9 cellular contexts compared by ENCODE assay signal in genomic region chr12:20220339-20220738, GRCh38.
DNase-seq lines count a peak whose midpoint lies in the region; ATAC-seq and TF ChIP-seq lines count a peak whose summit lies in the region.
"Had no signal": no experiment of that assay in that cellular context is flagged by ENCODE, and none has a peak within 500 bp of the region (broad histone marks: within the 10 kb centered on the region; RNA-seq: fewer than 3 reads in every experiment).

No MANE protein-coding gene starts in this region.

- no peaks in the 10 kb centered on the region for H3K27me3 ChIP-seq in right lobe of liver

- WGBS in right lobe of liver (ENCODE audit: insufficient coverage, low coverage, low lambda C conversion rate, missing lambda C conversion rate) = 46% methylated on average over 1 of the region's 1 CpG

- no peaks in the 10 kb centered on the region for H3K9me3 ChIP-seq in right lobe of liver

- ATAC-seq in right lobe of liver (peak; percentile 71 to 94 (median 77)), HG03139 (IDR thresholded peaks at IDR 0.05; ENCODE audit: unreplicated experiment) (no peak), HG02588 (IDR thresholded peaks at IDR 0.05; ENCODE audit: unreplicated experiment) (no peak)

- H3K27ac ChIP-seq in right lobe of liver (no peak overlapping the region), coronary artery (no peak overlapping the region)
- H3K27ac ChIP-seq: epithelial cell of prostate had no signal

- TF ChIP-seq POLR2A in right lobe of liver (IDR thresholded peaks at IDR 0.05) = no peak

- intact Hi-C loops in right lobe of liver (cut with DNase I) = no loop called here

- H3K4me1 ChIP-seq in right lobe of liver = no peaks in the 10 kb centered on the region

- TF ChIP-seq CTCF in astrocyte of the spinal cord (IDR thresholded peaks at IDR 0.05; ENCODE audit: low read depth, low read length) (peak; percentile 42), right lobe of liver (IDR thresholded peaks at IDR 0.05) (peak; percentile 42 to 50 (median 46)), coronary artery (IDR thresholded peaks at IDR 0.05) (no peak)

- in situ Hi-C loops in astrocyte of the spinal cord (cut with HindIII; ENCODE audit: low sequenced_read_pairs) = no loop called here

- H3K36me3 ChIP-seq in right lobe of liver = no peaks in the 10 kb centered on the region

- DNase-seq in DMS53 treated with DMSO at 0.1 percent for 48 hours (lab: John Stamatoyannopoulos, UW; ENCODE audit: unreplicated experiment) = peak; percentile 43
- DNase-seq in LHCN-M2 (ENCODE audit: low read depth) = peak; percentile 19
- DNase-seq in astrocyte of the spinal cord (ENCODE audit: low read depth, low spot score) = peak; percentile 72
- DNase-seq in right lobe of liver = no peak
- no peak for DNase-seq in coronary artery (ENCODE audit: low spot score)
- DNase-seq in T-helper 9 cell = no peak

- H3K4me3 ChIP-seq in astrocyte of the spinal cord (ENCODE audit: low read depth, low read length) (no peak overlapping the region), right lobe of liver (no peak overlapping the region), coronary artery (no peak overlapping the region)

Comparison
In these comparisons a context has a peak if more than half of its experiments do, and no peak if none do; other contexts are left out.
1. DNase-seq: peak in DMS53 treated with DMSO at 0.1 percent for 48 hours (single experiment), LHCN-M2 (single experiment) and astrocyte of the spinal cord (single experiment); none in right lobe of liver (0 of 3), coronary artery (single experiment) and T-helper 9 cell (single experiment).
2. ATAC-seq: peak in right lobe of liver (4 of 4); none in HG03139 (single experiment) and HG02588 (single experiment).